Comparison of ENCODE assay signal across 25 cellular contexts in genomic region chr7:158329686-158330085, GRCh38.
"Had no signal": no experiment of that assay in that cellular context is flagged by ENCODE, and none has a peak within 500 bp of the region (broad histone marks: within the 10 kb centered on the region; RNA-seq: fewer than 3 reads in every experiment).

No MANE protein-coding gene starts in this region.

- DNase-seq: colonic mucosa; effector memory CD4-positive, alpha-beta T cell; erythroblast; esophagus squamous epithelium; foreskin melanocyte; glutamatergic neuron; heart right ventricle; hippocampal formation; kidney glomerular epithelial cell; left colon; left ventricle myocardium superior; lower lobe of right lung; nephron progenitor cell; occipital lobe; pancreas; right lobe of liver; small intestine; stimulated activated CD4-positive, alpha-beta T cell treated with anti-CD3 and anti-CD28 coated beads, Interleukin-12 subunit alpha, Interleukin-12 subunit beta, amount 100 ng/mL, for 4 hours; stimulated activated CD4-positive, alpha-beta T cell treated with anti-CD3 and anti-CD28 coated beads, Interleukin-1b, Interleukin-23, amount 100 ng/mL, for 48 hours; stimulated activated CD4-positive, alpha-beta T cell treated with anti-CD3 and anti-CD28 coated beads, Interleukin-4, amount 100 ng/mL, for 1 hour; stimulated activated CD8-positive, alpha-beta memory T cell treated with anti-CD3 and anti-CD28 coated beads, Interleukin-4, amount 100 ng/mL, for 48 hours; stimulated activated naive CD4-positive, alpha-beta T cell; stimulated activated naive CD8-positive, alpha-beta T cell treated with anti-CD3 and anti-CD28 coated beads, Interleukin-15, amount 100 ng/mL, for 72 hours; tibial artery had no signal

- H3K4me1 ChIP-seq: colonic mucosa, heart right ventricle, lower lobe of right lung, pancreas, right lobe of liver, tibial artery had no signal

- H3K27ac ChIP-seq: colonic mucosa, esophagus squamous epithelium, heart right ventricle, lower lobe of right lung, pancreas, right lobe of liver, tibial artery had no signal

- H3K36me3 ChIP-seq: colonic mucosa, esophagus squamous epithelium, heart right ventricle, lower lobe of right lung, pancreas, right lobe of liver, tibial artery had no signal

- H3K4me3 ChIP-seq: colonic mucosa, esophagus squamous epithelium, heart right ventricle, lower lobe of right lung, pancreas, right lobe of liver, tibial artery had no signal

- H3K27me3 ChIP-seq: colonic mucosa, esophagus squamous epithelium, pancreas, right lobe of liver had no signal

- ATAC-seq: heart right ventricle; left colon; left ventricle myocardium superior; naive thymus-derived CD8-positive, alpha-beta T cell; right lobe of liver; stimulated activated naive CD8-positive, alpha-beta T cell treated with anti-CD3 and anti-CD28 coated beads, Interleukin-15, amount 100 ng/mL, for 72 hours had no signal

- H3K9me3 ChIP-seq: colonic mucosa, esophagus squamous epithelium, lower lobe of right lung, pancreas, right lobe of liver, tibial artery had no signal
